ENCODE assay signal across 12 cellular contexts in the genomic region with DNA sequence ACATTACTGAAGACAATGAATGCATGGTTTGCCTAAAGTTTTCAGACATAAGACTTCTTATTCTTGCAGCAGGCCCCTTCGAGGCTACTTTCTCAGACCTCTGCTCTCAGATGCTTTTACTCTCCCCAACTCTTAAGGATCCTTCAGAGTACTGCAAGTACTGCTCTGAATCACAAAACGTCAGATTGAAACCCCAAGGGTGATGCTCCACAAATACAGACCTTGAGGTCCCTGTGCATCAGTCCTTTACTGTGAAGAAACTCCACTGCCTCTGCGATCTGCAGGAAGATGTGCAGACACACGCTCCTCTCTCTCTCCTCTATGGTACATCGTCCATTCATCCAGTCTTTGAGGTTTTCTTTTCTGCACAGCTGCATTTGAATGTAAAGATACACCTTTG. TPM values are rescaled to one million over a fixed set of nuclear protein-coding genes. Genes with fewer than 3 reads are reported as not detected.
A peak's percentile ranks its signal among the peaks of the same experiment; 100 is the strongest.
DNase-seq lines count a peak whose midpoint lies in the region; ATAC-seq and TF ChIP-seq lines count a peak whose summit lies in the region.
"Had no signal": no experiment of that assay in that cellular context is flagged by ENCODE, and none has a peak within 500 bp of the region (broad histone marks: within the 10 kb centered on the region; RNA-seq: fewer than 3 reads in every experiment).

No MANE protein-coding gene starts in this region.

- H3K36me3 ChIP-seq in tibial nerve: peaks cover 0 to 77% (median 5%) of the 10 kb centered on the region in 3 donors

- no peak for TF ChIP-seq POLR2A in tibial nerve (IDR thresholded peaks at IDR 0.05)

- H3K27ac Mint-ChIP-seq in effector memory CD8-positive, alpha-beta T cell: peak overlapping the region; percentile 29 to 49
- H3K27ac Mint-ChIP-seq: brain had no signal

- no peak overlapping the region for H3K27ac ChIP-seq in tibial nerve
- H3K27ac ChIP-seq: Peyer's patch, stomach had no signal

- no peaks in the 10 kb centered on the region for H3K27me3 ChIP-seq in tibial nerve
- H3K27me3 ChIP-seq: Peyer's patch, stomach had no signal

- TF ChIP-seq CTCF in tibial nerve (IDR thresholded peaks at IDR 0.05): no peak

- H3K9me3 ChIP-seq in tibial nerve: no peaks in the 10 kb centered on the region
- H3K9me3 ChIP-seq: Peyer's patch, stomach had no signal

- H3K4me3 ChIP-seq in tibial nerve: no peak overlapping the region
- H3K4me3 ChIP-seq: Peyer's patch, stomach had no signal

- ATAC-seq in GM18870 (IDR thresholded peaks at IDR 0.05; ENCODE audit: unreplicated experiment) (peak; percentile 94), GM21576 (IDR thresholded peaks at IDR 0.05; ENCODE audit: unreplicated experiment) (peak; percentile 61), HG03103 (IDR thresholded peaks at IDR 0.05; ENCODE audit: low read depth, unreplicated experiment) (peak; percentile 95)
- ATAC-seq in effector memory CD8-positive, alpha-beta T cell (replicated peaks): no peak

- no peaks in the 10 kb centered on the region for H3K27me3 Mint-ChIP-seq in effector memory CD8-positive, alpha-beta T cell
- H3K27me3 Mint-ChIP-seq: brain had no signal

- TF ChIP-seq EP300 in tibial nerve (IDR thresholded peaks at IDR 0.05): no peak

- no peaks in the 10 kb centered on the region for H3K9me3 Mint-ChIP-seq in effector memory CD8-positive, alpha-beta T cell
- H3K9me3 Mint-ChIP-seq: brain had no signal

- 78 to 87% methylated on average over 5 of the region's 5 CpGs for WGBS in tibial nerve, 2 donors

- no peak for DNase-seq in effector memory CD8-positive, alpha-beta T cell
- no peak for DNase-seq in SHP77 treated with DMSO at 0.1 percent for 48 hours (lab: John Stamatoyannopoulos, UW)
- no peak for DNase-seq in NCI-H82 treated with DMSO at 0.1 percent for 48 hours (lab: John Stamatoyannopoulos, UW; ENCODE audit: unreplicated experiment)
- DNase-seq in tibial nerve (ENCODE audit: low spot score in 2 of 2): no peak
- DNase-seq in DMS153 treated with DMSO at 0.1 percent for 48 hours (lab: John Stamatoyannopoulos, UW; ENCODE audit: unreplicated experiment): no peak
- DNase-seq: Calu3, Peyer's patch, stomach had no signal

- peaks cover 72% of the 10 kb centered on the region for H3K36me3 Mint-ChIP-seq in effector memory CD8-positive, alpha-beta T cell (ENCODE audit: insufficient read depth)

- H3K4me1 Mint-ChIP-seq in effector memory CD8-positive, alpha-beta T cell (ENCODE audit: low read depth in 2 of 2): peaks cover 4 to 5% of the 10 kb centered on the region in 2 donors
- H3K4me1 Mint-ChIP-seq: brain had no signal

- H3K4me3 Mint-ChIP-seq in effector memory CD8-positive, alpha-beta T cell: no peak overlapping the region
- H3K4me3 Mint-ChIP-seq: brain had no signal

- no peaks in the 10 kb centered on the region for H3K4me1 ChIP-seq in tibial nerve
- H3K4me1 ChIP-seq: Peyer's patch, stomach had no signal

RNA-seq across cellular contexts. Expression of a gene that starts 52.8 kb away (rescaled TPM):
- 10 to 100 TPM; 19.8 to 29.1 (median 25.9) TPM for total RNA-seq in tibial nerve
